ENCODE assay signal across 8 cellular contexts in the genomic region with DNA sequence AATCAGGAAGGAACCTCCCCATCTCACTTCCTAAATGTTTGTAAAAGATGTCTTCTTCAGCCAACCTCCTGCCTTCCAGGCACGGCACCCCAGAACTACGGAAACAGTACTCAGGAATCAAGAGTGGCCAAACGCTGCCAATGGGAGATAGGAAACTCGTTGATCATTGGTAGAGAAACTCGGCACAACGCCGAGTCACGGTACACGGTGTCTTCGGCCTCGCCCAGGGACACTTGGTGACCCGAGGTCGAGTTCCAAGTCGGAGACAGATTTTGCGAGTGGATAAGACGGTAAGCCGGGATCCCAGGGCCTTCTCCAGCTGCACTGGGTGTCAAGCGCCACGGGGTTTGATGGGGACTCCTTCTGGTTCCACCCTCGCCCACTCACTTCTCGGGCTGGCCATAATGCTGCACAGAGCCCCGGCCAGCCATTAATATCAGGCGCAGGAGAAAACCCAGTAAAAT. TPM values are rescaled to one million over a fixed set of nuclear protein-coding genes. Genes with fewer than 3 reads are reported as not detected.
DNase-seq lines count a peak whose midpoint lies in the region; ATAC-seq and TF ChIP-seq lines count a peak whose summit lies in the region.

No MANE protein-coding gene starts in this region.

- intact Hi-C loops in gastrocnemius medialis (cut with DNase I; ENCODE audit: low total_unique reads) = loop anchor here (5.0 kb wide), 1 partner anchor 506 kb away; a partner anchor contains a TSS

- no peaks in the 10 kb centered on the region for H3K27me3 ChIP-seq in OCI-LY3 (ENCODE audit: low read depth, low read length)
- H3K27me3 ChIP-seq in gastrocnemius medialis = no peaks in the 10 kb centered on the region

- TF ChIP-seq POLR2A in gastrocnemius medialis (IDR thresholded peaks at IDR 0.05) = no peak

- H3K4me3 ChIP-seq in OCI-LY3 (ENCODE audit: low read length) (peak overlapping the region; percentile 95), gastrocnemius medialis (peak overlapping the region; percentile 83 to 90 (median 86))

- H3K9me3 ChIP-seq in OCI-LY3 (ENCODE audit: insufficient read depth, low read length) (no peaks in the 10 kb centered on the region), gastrocnemius medialis (no peaks in the 10 kb centered on the region)

- H3K4me1 ChIP-seq in OCI-LY3 (ENCODE audit: low read length) (peaks cover 6% of the 10 kb centered on the region; the same call in 1 of the 2 replicates), gastrocnemius medialis (peaks cover 10 to 13% of the 10 kb centered on the region in 2 donors)

- H3K36me3 ChIP-seq in OCI-LY3 (replicated peaks; ENCODE audit: low read depth, low read length) (no peaks in the 10 kb centered on the region), gastrocnemius medialis (no peaks in the 10 kb centered on the region)

- ATAC-seq in GM19463 (IDR thresholded peaks at IDR 0.05; ENCODE audit: unreplicated experiment) (peak; percentile 23), HG03520 (IDR thresholded peaks at IDR 0.05; ENCODE audit: unreplicated experiment) (peak; percentile 17), gastrocnemius medialis (peak; percentile 69 to 81)

- H3K4me2 ChIP-seq in OCI-LY3 (ENCODE audit: low read length) = peak overlapping the region; percentile 91

- in situ Hi-C loops in T47D (cut with HindIII; ENCODE audit: low pct_unique_long_range_greater_than_20kb, low sequenced_read_pairs) = no loop called here
- in situ Hi-C loops in gastrocnemius medialis (cut with MboI; ENCODE audit: low sequenced_read_pairs in 4 of 4) = no loop called here

- TF ChIP-seq CTCF in OCI-LY3 (IDR thresholded peaks at IDR 0.05; ENCODE audit: low read depth, low read length) = no peak
- TF ChIP-seq CTCF in gastrocnemius medialis (IDR thresholded peaks at IDR 0.05 in 4 of 5, conservative IDR thresholded peaks at IDR 0.05 in 1 of 5) = no peak

- H4K20me1 ChIP-seq in OCI-LY3 (ENCODE audit: insufficient read depth, low read length) = no peaks in the 10 kb centered on the region; the same call in 1 of the 2 replicates

- peak overlapping the region; percentile 66 for H3K9ac ChIP-seq in OCI-LY3 (ENCODE audit: low read length)

- H3K79me2 ChIP-seq in OCI-LY3 (ENCODE audit: low read length) = peaks cover 31% of the 10 kb centered on the region

- DNase-seq in DMS79 treated with DMSO at 0.1 percent for 48 hours (lab: John Stamatoyannopoulos, UW) (peak; percentile 77), T47D (ENCODE audit: low read depth in 1 of 2, low spot score in 1 of 2) (peak; percentile 7 to 53), iPS-NIHi11 (ENCODE audit: low spot score) (peak; percentile 33), gastrocnemius medialis (peak; percentile 25 to 60)
- no peak for DNase-seq in stimulated activated CD4-positive, alpha-beta T cell treated with anti-CD3 and anti-CD28 coated beads, Interleukin-4, amount 100 ng/mL, for 1 hour

- H3K27ac ChIP-seq in OCI-LY3 (ENCODE audit: low read length) (peak overlapping the region; percentile 55), gastrocnemius medialis (peak overlapping the region; percentile 74 to 85 (median 78))

- peak overlapping the region; percentile 97 for H2AFZ ChIP-seq in OCI-LY3 (ENCODE audit: low read depth, low read length)

RNA-seq across cellular contexts. Expression of gene KIAA0825, which starts 0.3 kb away (rescaled TPM):
- 1 to 10 TPM in 3 of 4 donors, under 1 TPM in 1; 0.60 to 2.5 (median 1.6) TPM for total RNA-seq in gastrocnemius medialis

RNA-seq across cellular contexts. Expression of gene SLF1, which starts 0.4 kb away (rescaled TPM):
- total RNA-seq in gastrocnemius medialis = 1 to 10 TPM; 1.0 to 2.6 (median 1.9) TPM

Comparison
In these comparisons a context has a peak if more than half of its experiments do, and no peak if none do; other contexts are left out.
1. ATAC-seq: peak in every context shown above with its lines; median percentile 75 in gastrocnemius medialis; 23 in GM19463; 17 in HG03520.